Comparison of ENCODE assay signal across 15 cellular contexts in the genomic region with DNA sequence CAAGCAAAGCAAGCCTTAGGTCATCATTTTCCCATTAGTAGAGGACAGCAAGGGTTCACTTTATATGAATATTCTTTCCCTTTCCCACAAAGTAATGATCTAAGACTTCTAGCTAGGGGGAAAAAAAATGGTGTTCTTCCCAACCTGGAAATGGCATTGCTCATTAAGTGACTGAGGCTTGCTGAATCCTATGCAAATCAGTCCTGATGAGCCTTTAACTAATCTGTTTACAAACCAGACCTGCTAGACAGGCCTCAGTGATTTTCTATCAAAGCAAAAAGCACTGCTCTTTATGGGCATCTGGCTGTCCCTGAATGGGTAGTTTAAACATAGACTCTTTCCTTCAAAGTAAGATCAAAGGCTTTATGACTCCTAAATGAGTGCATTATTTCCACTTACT.
"Had no signal": no experiment of that assay in that cellular context is flagged by ENCODE, and none has a peak within 500 bp of the region (broad histone marks: within the 10 kb centered on the region; RNA-seq: fewer than 3 reads in every experiment).

No MANE protein-coding gene starts in this region.

- H3K4me1 ChIP-seq: colonic mucosa, prostate gland, right lobe of liver had no signal

- H3K4me2 ChIP-seq: smooth muscle cell had no signal

- H3K36me3 Mint-ChIP-seq: activated naive CD8-positive, alpha-beta T cell treated with anti-CD3 and anti-CD28 coated beads, Interleukin-2, amount 10 ng/mL, durations not matched to agents 7 days and 5 days; brain had no signal

- H3K27me3 Mint-ChIP-seq: activated CD8-positive, alpha-beta T cell treated with anti-CD3 and anti-CD28 coated beads for 36 hours; activated naive CD8-positive, alpha-beta T cell treated with anti-CD3 and anti-CD28 coated beads, Interleukin-2, amount 10 ng/mL, durations not matched to agents 7 days and 5 days had no signal

- H3K36me3 ChIP-seq: colonic mucosa, esophagus squamous epithelium, prostate gland, right lobe of liver, transverse colon had no signal

- H3K9me3 Mint-ChIP-seq: activated CD8-positive, alpha-beta T cell treated with anti-CD3 and anti-CD28 coated beads for 36 hours; activated naive CD8-positive, alpha-beta T cell treated with anti-CD3 and anti-CD28 coated beads, Interleukin-2, amount 10 ng/mL, durations not matched to agents 7 days and 5 days; brain; nephron had no signal

- H3K27ac ChIP-seq: colonic mucosa, esophagus squamous epithelium, prostate gland, right lobe of liver, transverse colon had no signal

- H3K4me1 Mint-ChIP-seq: activated naive CD8-positive, alpha-beta T cell treated with anti-CD3 and anti-CD28 coated beads, Interleukin-2, amount 10 ng/mL, durations not matched to agents 7 days and 5 days had no signal

- H3K27me3 ChIP-seq: colonic mucosa, esophagus squamous epithelium, right lobe of liver, transverse colon had no signal

- H3K4me3 ChIP-seq: colonic mucosa, esophagus squamous epithelium, prostate gland, right lobe of liver, smooth muscle cell, transverse colon had no signal

- H3K9me3 ChIP-seq: colonic mucosa, esophagus squamous epithelium, prostate gland, right lobe of liver, transverse colon had no signal

- H3K4me3 Mint-ChIP-seq: activated CD8-positive, alpha-beta T cell treated with anti-CD3 and anti-CD28 coated beads for 36 hours; activated naive CD8-positive, alpha-beta T cell treated with anti-CD3 and anti-CD28 coated beads, Interleukin-2, amount 10 ng/mL, durations not matched to agents 7 days and 5 days; brain; nephron had no signal

- DNase-seq: activated CD4-positive, alpha-beta T cell treated with anti-CD3 and anti-CD28 coated beads for 48 hours; activated CD8-positive, alpha-beta T cell treated with anti-CD3 and anti-CD28 coated beads for 36 hours; activated naive CD8-positive, alpha-beta T cell treated with anti-CD3 and anti-CD28 coated beads, Interleukin-2, amount 10 ng/mL, durations not matched to agents 7 days and 5 days; central memory CD4-positive, alpha-beta T cell; colonic mucosa; esophagus squamous epithelium; hypothalamus; mesenchymal stem cell; right lobe of liver; stimulated activated naive CD8-positive, alpha-beta T cell treated with anti-CD3 and anti-CD28 coated beads, Interleukin-15, Interleukin-2, amounts not matched to agents 100 U/mL and 50 U/mL, for 24 hours; transverse colon had no signal

- H3K27ac Mint-ChIP-seq: activated CD8-positive, alpha-beta T cell treated with anti-CD3 and anti-CD28 coated beads for 36 hours; activated naive CD8-positive, alpha-beta T cell treated with anti-CD3 and anti-CD28 coated beads, Interleukin-2, amount 10 ng/mL, durations not matched to agents 7 days and 5 days; brain had no signal
